8 cellular contexts compared by ENCODE assay signal in the genomic region with DNA sequence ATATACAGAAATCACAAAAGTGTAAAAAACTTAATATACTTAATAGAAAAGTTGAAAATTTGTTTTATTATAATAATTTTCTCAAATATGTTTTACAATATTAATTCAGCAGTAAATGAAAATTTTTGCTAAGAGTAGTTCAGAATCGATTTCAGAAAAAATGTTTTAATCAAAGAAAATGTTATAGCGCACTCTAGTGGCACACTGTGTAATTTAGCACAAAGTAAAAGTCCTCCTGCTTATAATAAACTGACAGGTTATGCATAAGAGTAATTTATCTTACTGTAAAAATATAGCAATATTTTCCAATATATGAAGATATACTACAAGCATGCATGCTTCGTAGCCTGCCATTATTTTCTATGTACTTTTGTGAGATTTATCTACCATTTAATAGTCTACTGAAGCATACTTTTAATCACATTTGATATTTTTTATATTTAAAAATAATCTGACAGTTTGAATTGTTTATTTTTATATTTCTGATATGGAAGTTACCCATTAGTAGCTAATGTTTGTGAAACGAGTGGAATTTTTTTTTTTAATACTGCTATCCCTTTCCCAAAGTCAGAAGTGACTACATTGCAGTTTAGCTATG.
A peak's percentile ranks its signal among the peaks of the same experiment; 100 is the strongest.
DNase-seq lines count a peak whose midpoint lies in the region; ATAC-seq and TF ChIP-seq lines count a peak whose summit lies in the region.

No MANE protein-coding gene starts in this region.

- WGBS in smooth muscle cell (ENCODE audit: low lambda C conversion rate): 16% methylated on average over 4 of the region's 4 CpGs

- H3K4me1 Mint-ChIP-seq in endothelial cell (ENCODE audit: unreplicated experiment): no peaks in the 10 kb centered on the region
- H3K4me1 Mint-ChIP-seq in stimulated activated naive CD8-positive, alpha-beta T cell treated with anti-CD3 and anti-CD28 coated beads, Interleukin-15, amount 100 ng/mL, for 72 hours: no peaks in the 10 kb centered on the region
- no peaks in the 10 kb centered on the region for H3K4me1 Mint-ChIP-seq in effector memory CD8-positive, alpha-beta T cell (ENCODE audit: low read depth in 2 of 2)

- H3K9me3 ChIP-seq in smooth muscle cell (replicated peaks; ENCODE audit: low read depth): no peaks in the 10 kb centered on the region

- H4K20me1 ChIP-seq in smooth muscle cell (ENCODE audit: low read depth): no peaks in the 10 kb centered on the region

- TF ChIP-seq CTCF in endothelial cell (IDR thresholded peaks at IDR 0.05; ENCODE audit: unreplicated experiment): peak; percentile 54
- peak; percentile 68 for TF ChIP-seq CTCF in smooth muscle cell (IDR thresholded peaks at IDR 0.05; ENCODE audit: borderline replicate concordance, insufficient read depth, poor library complexity, severe bottlenecking)

- H3K4me3 Mint-ChIP-seq in endothelial cell (ENCODE audit: unreplicated experiment): no peak overlapping the region
- H3K4me3 Mint-ChIP-seq in stimulated activated naive CD8-positive, alpha-beta T cell treated with anti-CD3 and anti-CD28 coated beads, Interleukin-15, amount 100 ng/mL, for 72 hours: no peak overlapping the region
- no peak overlapping the region for H3K4me3 Mint-ChIP-seq in effector memory CD8-positive, alpha-beta T cell

- no peaks in the 10 kb centered on the region for H3K4me1 ChIP-seq in smooth muscle cell (ENCODE audit: low read depth)

- no peak overlapping the region for H2AFZ ChIP-seq in smooth muscle cell (ENCODE audit: low read depth)

- no peaks in the 10 kb centered on the region for H3K27me3 ChIP-seq in smooth muscle cell (ENCODE audit: low read depth)

- no peaks in the 10 kb centered on the region for H3K36me3 ChIP-seq in smooth muscle cell (ENCODE audit: low read depth)

- DNase-seq in SHP77 treated with DMSO at 0.1 percent for 48 hours (lab: John Stamatoyannopoulos, UW) (peak; percentile 0), SHP77 (lab: John Stamatoyannopoulos, UW) (no peak), NCI-H146 (lab: John Stamatoyannopoulos, UW) (peak; percentile 2), endothelial cell (ENCODE audit: low spot score) (no peak), smooth muscle cell (lab: John Stamatoyannopoulos, UW; ENCODE audit: unreplicated experiment) (no peak)
- no peak for DNase-seq in stimulated activated naive CD8-positive, alpha-beta T cell treated with anti-CD3 and anti-CD28 coated beads, Interleukin-15, amount 100 ng/mL, for 72 hours
- no peak for DNase-seq in effector memory CD8-positive, alpha-beta T cell

- no peaks in the 10 kb centered on the region for H3K9me3 Mint-ChIP-seq in endothelial cell (ENCODE audit: unreplicated experiment)
- peaks cover 0 to 2% of the 10 kb centered on the region in 2 donors for H3K9me3 Mint-ChIP-seq in stimulated activated naive CD8-positive, alpha-beta T cell treated with anti-CD3 and anti-CD28 coated beads, Interleukin-15, amount 100 ng/mL, for 72 hours
- no peaks in the 10 kb centered on the region for H3K9me3 Mint-ChIP-seq in effector memory CD8-positive, alpha-beta T cell

- no peak for ATAC-seq in stimulated activated naive CD8-positive, alpha-beta T cell treated with anti-CD3 and anti-CD28 coated beads, Interleukin-15, amount 100 ng/mL, for 72 hours
- ATAC-seq in effector memory CD8-positive, alpha-beta T cell (replicated peaks): no peak
- ATAC-seq in HG03442 (IDR thresholded peaks at IDR 0.05; ENCODE audit: unreplicated experiment): no peak

- H3K27ac ChIP-seq in smooth muscle cell (ENCODE audit: low read depth): no peak overlapping the region

- no peaks in the 10 kb centered on the region for H3K36me3 Mint-ChIP-seq in endothelial cell (ENCODE audit: low read depth, unreplicated experiment)
- H3K36me3 Mint-ChIP-seq in effector memory CD8-positive, alpha-beta T cell (ENCODE audit: insufficient read depth): no peaks in the 10 kb centered on the region

- peaks cover 3% of the 10 kb centered on the region for H3K27me3 Mint-ChIP-seq in endothelial cell (ENCODE audit: unreplicated experiment)
- no peaks in the 10 kb centered on the region for H3K27me3 Mint-ChIP-seq in stimulated activated naive CD8-positive, alpha-beta T cell treated with anti-CD3 and anti-CD28 coated beads, Interleukin-15, amount 100 ng/mL, for 72 hours
- no peaks in the 10 kb centered on the region for H3K27me3 Mint-ChIP-seq in effector memory CD8-positive, alpha-beta T cell

- H3K4me2 ChIP-seq in smooth muscle cell: peak overlapping the region; percentile 56

- no peaks in the 10 kb centered on the region for H3F3A ChIP-seq in smooth muscle cell (ENCODE audit: low read depth)

- H3K27ac Mint-ChIP-seq in endothelial cell (ENCODE audit: unreplicated experiment): no peak overlapping the region
- no peak overlapping the region for H3K27ac Mint-ChIP-seq in stimulated activated naive CD8-positive, alpha-beta T cell treated with anti-CD3 and anti-CD28 coated beads, Interleukin-15, amount 100 ng/mL, for 72 hours
- no peak overlapping the region for H3K27ac Mint-ChIP-seq in effector memory CD8-positive, alpha-beta T cell

- no peaks in the 10 kb centered on the region for H3K79me2 ChIP-seq in smooth muscle cell (ENCODE audit: low read depth)

- no peak overlapping the region for H3K4me3 ChIP-seq in smooth muscle cell

- H3K9ac ChIP-seq in smooth muscle cell (ENCODE audit: low read depth): no peak overlapping the region

Comparison
In these comparisons a context has a peak if more than half of its experiments do, and no peak if none do; other contexts are left out.
1. DNase-seq: peak in SHP77 treated with DMSO at 0.1 percent for 48 hours (single experiment) and NCI-H146 (single experiment); none in SHP77 (0 of 2), endothelial cell (single experiment), smooth muscle cell (single experiment), stimulated activated naive CD8-positive, alpha-beta T cell treated with anti-CD3 and anti-CD28 coated beads, Interleukin-15, amount 100 ng/mL, for 72 hours (0 of 2) and effector memory CD8-positive, alpha-beta T cell (0 of 3).